18 cellular contexts compared by ENCODE assay signal in the genomic region with DNA sequence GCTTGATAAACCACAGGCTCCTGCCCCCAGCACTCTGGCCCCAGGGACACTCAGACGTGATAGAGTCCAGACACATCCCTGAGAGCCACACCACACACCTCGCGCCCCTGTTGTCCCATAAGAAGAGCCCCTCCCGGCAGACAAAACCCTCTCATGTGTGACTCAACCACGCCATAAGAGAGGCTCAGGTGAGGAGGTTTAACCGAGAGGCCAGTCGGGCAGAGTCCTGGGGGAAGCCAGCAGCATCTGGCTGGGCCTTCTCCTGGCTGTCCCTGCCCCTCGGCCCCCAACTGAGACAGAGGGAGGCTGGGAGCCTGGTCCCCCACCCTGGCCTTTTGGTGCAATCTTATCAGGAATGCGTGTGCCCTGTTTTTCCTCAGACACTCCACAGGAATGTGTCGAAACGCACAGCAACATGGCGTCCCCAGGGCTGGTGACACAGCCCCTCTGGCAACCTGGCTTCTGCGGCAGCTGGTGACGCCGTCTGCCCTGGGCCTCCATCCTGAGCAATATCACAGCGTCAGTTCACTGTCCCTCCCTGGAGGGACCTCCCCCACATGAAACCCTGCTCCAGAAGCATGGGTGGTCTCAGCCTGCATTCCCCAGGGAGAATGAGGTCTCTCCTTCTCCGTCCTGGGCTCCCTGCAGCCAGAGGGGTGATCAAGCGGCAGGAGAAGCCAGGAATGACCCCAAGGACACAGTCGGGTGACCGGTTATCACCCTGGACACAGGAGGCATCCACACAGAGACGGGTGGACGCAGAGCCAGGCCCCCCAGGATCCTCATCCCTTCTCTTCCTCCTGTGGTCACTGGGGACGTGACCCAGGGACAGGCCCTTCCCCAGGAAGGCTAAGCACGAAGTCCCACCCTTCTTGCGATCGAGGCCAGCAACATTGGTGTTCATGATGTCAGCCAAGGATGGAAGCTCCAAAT.
DNase-seq lines count a peak whose midpoint lies in the region; ATAC-seq and TF ChIP-seq lines count a peak whose summit lies in the region.
"Had no signal": no experiment of that assay in that cellular context is flagged by ENCODE, and none has a peak within 500 bp of the region (broad histone marks: within the 10 kb centered on the region; RNA-seq: fewer than 3 reads in every experiment).

No MANE protein-coding gene starts in this region.

- H3K27ac ChIP-seq in right lobe of liver = peak overlapping the region in 2 of 3 donors; percentile 79 to 96
- peak overlapping the region; percentile 92 for H3K27ac ChIP-seq in trophoblast cell (ENCODE audit: low read depth, low read length)
- H3K27ac ChIP-seq in psoas muscle = no peak overlapping the region
- H3K27ac ChIP-seq: RWPE1 had no signal

- no peaks in the 10 kb centered on the region for H3K9me3 ChIP-seq in right lobe of liver
- H3K9me3 ChIP-seq in trophoblast cell (ENCODE audit: insufficient read depth, low read depth, low read length) = peaks cover 8% of the 10 kb centered on the region
- no peaks in the 10 kb centered on the region for H3K9me3 ChIP-seq in psoas muscle

- H3K27me3 Mint-ChIP-seq in chondrocyte (ENCODE audit: low read depth) = peaks cover 29% of the 10 kb centered on the region

- H3K9me3 Mint-ChIP-seq in chondrocyte (ENCODE audit: low read depth) = peaks cover 3% of the 10 kb centered on the region

- H2BK12ac ChIP-seq in trophoblast cell (ENCODE audit: low read length) = peak overlapping the region; percentile 95

- 48% methylated on average over 2 of the region's 26 CpGs for WGBS in right lobe of liver (ENCODE audit: insufficient coverage, low coverage, low lambda C conversion rate, missing lambda C conversion rate)
- no CpG with 5 or more reads among the region's 26 CpGs for WGBS in trophoblast cell (ENCODE audit: extremely low coverage, insufficient coverage, insufficient read length)
- 92 to 94% (median 92%) methylated on average over 25 to 26 of the region's 26 CpGs for WGBS in psoas muscle, 3 donors

- DNase-seq in ELF-1 (ENCODE audit: low read depth, low spot score) (peak; percentile 89), chondrocyte (ENCODE audit: low spot score) (peak; percentile 68), right lobe of liver (no peak), trophoblast cell (no peak), AG08396 (ENCODE audit: low spot score) (no peak), psoas muscle (no peak), NOMO-1 treated with DMSO at 0.1 percent for 48 hours (lab: John Stamatoyannopoulos, UW; ENCODE audit: unreplicated experiment) (no peak)
- DNase-seq: CD4-positive, alpha-beta memory T cell; DMS79 treated with DMSO at 0.1 percent for 48 hours; GDM1; MV-4-11; NCI-H1417 treated with DMSO at 0.1 percent for 48 hours; NCI-H2029 treated with DMSO at 0.1 percent for 48 hours; NCI-H226; NCI-H526 treated with DMSO at 0.1 percent for 48 hours had no signal

- TF ChIP-seq CTCF in chondrocyte (IDR thresholded peaks at IDR 0.05) = no peak
- TF ChIP-seq CTCF in right lobe of liver (IDR thresholded peaks at IDR 0.05) = no peak
- no peak for TF ChIP-seq CTCF in psoas muscle (IDR thresholded peaks at IDR 0.05)

- H3K4me3 ChIP-seq in right lobe of liver = no peak overlapping the region
- H3K4me3 ChIP-seq in trophoblast cell (ENCODE audit: low read depth, low read length) = no peak overlapping the region
- no peak overlapping the region for H3K4me3 ChIP-seq in psoas muscle

- H3K4me1 Mint-ChIP-seq in chondrocyte (ENCODE audit: low read depth) = no peaks in the 10 kb centered on the region
- H3K4me1 Mint-ChIP-seq: B cell had no signal

- peak overlapping the region; percentile 96 for H3K18ac ChIP-seq in trophoblast cell (ENCODE audit: low read length)

- H2BK120ac ChIP-seq in trophoblast cell (ENCODE audit: insufficient read depth, low read length, poor library complexity) = peak overlapping the region; percentile 96

- no peaks in the 10 kb centered on the region for H3K36me3 Mint-ChIP-seq in chondrocyte (ENCODE audit: low read depth)
- H3K36me3 Mint-ChIP-seq: CD4-positive, alpha-beta memory T cell had no signal

- H3K4ac ChIP-seq in trophoblast cell (ENCODE audit: low read depth, low read length) = peak overlapping the region; percentile 66

- intact Hi-C loops in right lobe of liver (cut with DNase I) (no loop called here), psoas muscle (cut with DNase I) (no loop called here)

- peak overlapping the region; percentile 27 for H2AFZ ChIP-seq in trophoblast cell (ENCODE audit: insufficient read depth, low read length, poor library complexity)

- peak overlapping the region; percentile 88 for H2BK5ac ChIP-seq in trophoblast cell (ENCODE audit: low read depth, low read length, poor library complexity)

- no peak overlapping the region for H4K12ac ChIP-seq in trophoblast cell (ENCODE audit: low read depth, low read length)

- H3K4me2 ChIP-seq in trophoblast cell (ENCODE audit: low read length) = no peak overlapping the region

- peak overlapping the region; percentile 98 for H4K91ac ChIP-seq in trophoblast cell (ENCODE audit: low read depth, low read length)

- peaks cover 10% of the 10 kb centered on the region for H3K79me2 ChIP-seq in trophoblast cell (ENCODE audit: control insufficient read depth, insufficient read depth, low read length, poor library complexity)

- no peak for TF ChIP-seq POLR2A in right lobe of liver (IDR thresholded peaks at IDR 0.05)

- H3K27me3 ChIP-seq in right lobe of liver (no peaks in the 10 kb centered on the region), trophoblast cell (ENCODE audit: insufficient read depth, low read length) (no peaks in the 10 kb centered on the region), psoas muscle (ENCODE audit: insufficient read depth in 3 of 3, low read length in 2 of 3) (no peaks in the 10 kb centered on the region)

- H3K79me1 ChIP-seq in trophoblast cell (ENCODE audit: low read length) = peaks cover 25% of the 10 kb centered on the region

- H3K36me3 ChIP-seq in right lobe of liver (no peaks in the 10 kb centered on the region), trophoblast cell (ENCODE audit: control insufficient read depth in 1 of 2, insufficient read depth in 2 of 2, low read length in 2 of 2) (no peaks in the 10 kb centered on the region), psoas muscle (ENCODE audit: insufficient read depth in 1 of 2, low read depth in 1 of 2) (no peaks in the 10 kb centered on the region)

- H3K4me3 Mint-ChIP-seq in chondrocyte (ENCODE audit: unreplicated experiment) = no peak overlapping the region
- H3K4me3 Mint-ChIP-seq: B cell; CD4-positive, alpha-beta memory T cell had no signal

- H3K14ac ChIP-seq in trophoblast cell (ENCODE audit: low read length) = peak overlapping the region; percentile 98

- peak overlapping the region; percentile 100 for H2AK5ac ChIP-seq in trophoblast cell (ENCODE audit: low read length)

- no peak overlapping the region for H3K9ac ChIP-seq in trophoblast cell (ENCODE audit: low read length)

- H3K27ac Mint-ChIP-seq in chondrocyte (ENCODE audit: unreplicated experiment) = no peak overlapping the region
- H3K27ac Mint-ChIP-seq: B cell; CD4-positive, alpha-beta memory T cell had no signal

- H3K4me1 ChIP-seq in right lobe of liver (peaks cover 0 to 43% (median 19%) of the 10 kb centered on the region in 4 donors), trophoblast cell (ENCODE audit: control insufficient read depth in 1 of 2, insufficient read depth in 2 of 2, low read length in 2 of 2) (peaks cover 30 to 48% of the 10 kb centered on the region in 2 experiments), psoas muscle (no peaks in the 10 kb centered on the region)

- no peak overlapping the region for H3K23ac ChIP-seq in trophoblast cell (ENCODE audit: low read length)

- peak overlapping the region; percentile 80 for H4K8ac ChIP-seq in trophoblast cell (ENCODE audit: low read depth, low read length)

- ATAC-seq in right lobe of liver (no peak), psoas muscle (no peak)
- ATAC-seq: HCT116 had no signal

Comparison
In these comparisons a context has a peak if more than half of its experiments do, and no peak if none do; other contexts are left out.
1. DNase-seq: peak in ELF-1 (single experiment) and chondrocyte (single experiment); none in right lobe of liver (0 of 3), trophoblast cell (0 of 2), AG08396 (single experiment), psoas muscle (0 of 2) and NOMO-1 treated with DMSO at 0.1 percent for 48 hours (single experiment).